Comparison of ENCODE assay signal across 8 cellular contexts in the genomic region with DNA sequence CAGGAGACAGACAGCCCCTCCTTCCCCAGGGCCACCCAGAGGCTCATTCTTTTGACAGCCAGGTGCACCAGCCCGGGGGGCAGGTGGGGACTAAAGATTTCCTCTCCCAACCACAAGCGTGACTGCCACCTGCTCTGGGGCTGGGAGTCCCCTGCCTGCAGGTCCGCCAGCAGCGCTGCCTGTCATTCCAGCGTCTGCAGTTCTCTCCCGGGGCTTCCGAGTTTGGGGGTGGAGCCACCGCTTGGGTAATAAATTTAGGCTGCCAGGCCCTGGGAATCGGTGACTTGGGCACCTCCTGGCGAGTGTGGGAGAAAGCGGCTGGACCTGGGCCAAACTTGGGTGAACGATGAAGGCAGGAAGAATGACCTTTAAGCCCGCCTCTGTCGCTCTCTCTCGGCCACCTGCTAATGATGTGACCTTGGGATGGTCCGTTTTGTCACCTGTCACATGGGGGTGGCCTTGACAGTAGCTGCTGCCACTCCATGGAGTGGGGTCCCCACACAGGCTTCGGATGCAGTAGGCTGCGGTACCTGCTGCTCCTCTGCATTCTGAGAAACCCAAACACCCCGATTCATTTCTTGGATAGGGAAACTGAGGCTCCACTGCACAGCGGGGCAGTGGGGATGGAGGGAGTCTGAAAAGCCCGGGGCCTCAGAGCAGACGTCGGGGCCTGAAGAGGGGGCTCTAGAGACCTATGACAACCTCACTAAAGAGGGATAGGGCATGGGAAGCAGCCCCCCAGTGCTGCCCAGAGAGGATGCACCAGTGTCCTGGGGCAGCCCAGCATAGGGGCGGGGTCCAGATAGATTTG. TPM values are rescaled to one million over a fixed set of nuclear protein-coding genes. Genes with fewer than 3 reads are reported as not detected.
DNase-seq lines count a peak whose midpoint lies in the region; ATAC-seq and TF ChIP-seq lines count a peak whose summit lies in the region.

No MANE protein-coding gene starts in this region.

- CTCF ChIA-PET in Caco-2 (lab: Charles Lee), result interaction anchor here (2.8 kb wide), 1 partner anchor 23 kb away, joined by 39 read pairs; no protein-coding TSS in a partner anchor

- H3K36me3 Mint-ChIP-seq in Caco-2 (ENCODE audit: insufficient read depth, unreplicated experiment), result peaks cover 12% of the 10 kb centered on the region
- no peaks in the 10 kb centered on the region for H3K36me3 Mint-ChIP-seq in IgD-negative memory B cell
- no peaks in the 10 kb centered on the region for H3K36me3 Mint-ChIP-seq in brain

- H4K20me1 ChIP-seq in OCI-LY1 (ENCODE audit: insufficient read depth, low read length), result no peaks in the 10 kb centered on the region

- H3K4me2 ChIP-seq in OCI-LY1 (ENCODE audit: low read length), result peak overlapping the region; percentile 49

- H3K27ac ChIP-seq in OCI-LY1 (ENCODE audit: low read depth, low read length, poor library complexity, severe bottlenecking) (peak overlapping the region; percentile 46), liver (ENCODE audit: low read depth in 1 of 2, low read length in 2 of 2) (peak overlapping the region; percentile 55 to 90)

- POLR2A ChIA-PET in Caco-2 (lab: Charles Lee), result interaction anchor here (0.9 to 1.5 kb wide), 3 partner anchors 23 to 106 kb away, joined by 3 to 15 read pairs (median 5); partner anchors contain the start of genes CATSPERD and LONP1

- H2AFZ ChIP-seq in OCI-LY1 (ENCODE audit: low read length), result no peak overlapping the region

- H3K27me3 ChIP-seq in Caco-2 (replicated peaks; ENCODE audit: control insufficient read depth, insufficient read depth, low read length) (no peaks in the 10 kb centered on the region), OCI-LY1 (ENCODE audit: insufficient read depth, low read length) (0 out of 2 replicates have a peak, but pooled peaks cover 4% of the 10 kb centered on the region), liver (ENCODE audit: control insufficient read depth in 4 of 4, insufficient read depth in 4 of 4, low read length in 3 of 4) (no peaks in the 10 kb centered on the region)

- no peaks in the 10 kb centered on the region for H3K9me3 ChIP-seq in Caco-2
- H3K9me3 ChIP-seq in OCI-LY1 (ENCODE audit: low read length), result no peaks in the 10 kb centered on the region
- H3K9me3 ChIP-seq in liver (ENCODE audit: control insufficient read depth in 4 of 4, low read length in 3 of 4), result no peaks in the 10 kb centered on the region

- H3K4me1 Mint-ChIP-seq in Caco-2 (ENCODE audit: low read depth, unreplicated experiment) (peaks cover 7% of the 10 kb centered on the region), IgD-negative memory B cell (peaks cover 6 to 8% (median 8%) of the 10 kb centered on the region in 3 donors), brain (peaks cover 18% of the 10 kb centered on the region)

- 0 out of 2 replicates have a peak, but pooled peaks cover 5% of the 10 kb centered on the region for H3F3A ChIP-seq in OCI-LY1 (ENCODE audit: insufficient read depth, low read length)

- ATAC-seq in HG02885 (IDR thresholded peaks at IDR 0.05; ENCODE audit: poor library complexity, unreplicated experiment) (no peak), GM21576 (IDR thresholded peaks at IDR 0.05; ENCODE audit: unreplicated experiment) (no peak)

- no peaks in the 10 kb centered on the region for H3K36me3 ChIP-seq in Caco-2 (ENCODE audit: control insufficient read depth, insufficient read depth, low read length)
- H3K36me3 ChIP-seq in OCI-LY1 (ENCODE audit: insufficient read depth, low read length), result no peaks in the 10 kb centered on the region
- no peaks in the 10 kb centered on the region for H3K36me3 ChIP-seq in liver (ENCODE audit: control insufficient read depth in 4 of 4, insufficient read depth in 3 of 4, low read depth in 1 of 4, low read length in 3 of 4)

- intact Hi-C loops in Caco-2 (cut with micrococcal nuclease; ENCODE audit: unreplicated experiment), result loop anchor here (5.0 kb wide), 1 partner anchor 76 kb away; the partner anchor contains the start of genes NDUFA11 and VMAC

- peak overlapping the region; percentile 67 for H3K27ac Mint-ChIP-seq in Caco-2 (ENCODE audit: unreplicated experiment)
- peak overlapping the region; percentile 46 to 90 (median 82) for H3K27ac Mint-ChIP-seq in IgD-negative memory B cell
- H3K27ac Mint-ChIP-seq in brain, result peak overlapping the region; percentile 74 to 96 (median 90)

- WGBS in liver, result 17% methylated on average over 24 of the region's 24 CpGs

- peaks cover 5% of the 10 kb centered on the region; the same call in 1 of the 2 replicates for H3K4me1 ChIP-seq in Caco-2
- peaks cover 29% of the 10 kb centered on the region for H3K4me1 ChIP-seq in OCI-LY1 (ENCODE audit: insufficient read depth, low read length, severe bottlenecking)
- H3K4me1 ChIP-seq in liver (ENCODE audit: control insufficient read depth in 4 of 4, insufficient read depth in 4 of 4, low read length in 3 of 4), result peaks cover 9 to 40% (median 23%) of the 10 kb centered on the region in 4 donors

- DNase-seq in Caco-2 (peak; percentile 49 to 69), mesenteric fat pad (ENCODE audit: low spot score) (no peak)

- peak; percentile 70 to 79 for TF ChIP-seq RAD21 in liver (IDR thresholded peaks at IDR 0.05)

- no peaks in the 10 kb centered on the region for H3K9me2 ChIP-seq in OCI-LY1 (ENCODE audit: low read depth, low read length)

- H3K4me3 Mint-ChIP-seq in Caco-2 (ENCODE audit: unreplicated experiment), result peak overlapping the region; percentile 88
- H3K4me3 Mint-ChIP-seq in IgD-negative memory B cell, result peak overlapping the region; percentile 63 to 93 (median 76)
- H3K4me3 Mint-ChIP-seq in brain, result peak overlapping the region; percentile 78 to 90 (median 85)

- no peaks in the 10 kb centered on the region for H3K79me2 ChIP-seq in OCI-LY1 (ENCODE audit: insufficient read depth, low read length)

- peak overlapping the region; percentile 11; the same call in 1 of the 2 replicates for H3K9ac ChIP-seq in OCI-LY1 (ENCODE audit: low read length)
- no peak overlapping the region for H3K9ac ChIP-seq in liver (ENCODE audit: low read depth in 1 of 2, low read length in 2 of 2)

- TF ChIP-seq CTCF in Caco-2 (IDR thresholded peaks at IDR 0.05; ENCODE audit: insufficient read depth in 1 of 2, low read depth in 1 of 2, low read length in 1 of 2, severe bottlenecking in 1 of 2, unreplicated experiment in 1 of 2), result no peak
- TF ChIP-seq CTCF in OCI-LY1 (IDR thresholded peaks at IDR 0.05; ENCODE audit: low read length), result no peak
- no peak for TF ChIP-seq CTCF in brain (conservative IDR thresholded peaks at IDR 0.05)
- TF ChIP-seq CTCF in liver (IDR thresholded peaks at IDR 0.05; ENCODE audit: low read depth, low read length, missing input control), result peak; percentile 38

- no TSS peak for BruUV-seq in Caco-2 (replicated peaks; lab: Mats Ljungman, UMichigan)

- H3K27me3 Mint-ChIP-seq in Caco-2 (ENCODE audit: insufficient read depth, unreplicated experiment) (no peaks in the 10 kb centered on the region), IgD-negative memory B cell (peaks cover 9% of the 10 kb centered on the region), brain (peaks cover 9% of the 10 kb centered on the region)

- H3K4me3 ChIP-seq in Caco-2 (ENCODE audit: low read depth, low read length) (peak overlapping the region; percentile 88), OCI-LY1 (ENCODE audit: low read depth, low read length, poor library complexity, severe bottlenecking) (peak overlapping the region; percentile 37), liver (ENCODE audit: low read depth in 1 of 3, low read length in 3 of 3) (no peak overlapping the region)

- no peaks in the 10 kb centered on the region for H3K9me3 Mint-ChIP-seq in Caco-2 (ENCODE audit: unreplicated experiment)
- H3K9me3 Mint-ChIP-seq in IgD-negative memory B cell, result peaks cover 0 to 4% (median 0%) of the 10 kb centered on the region in 3 donors
- peaks cover 0 to 6% (median 3%) of the 10 kb centered on the region in 5 experiments for H3K9me3 Mint-ChIP-seq in brain

TF ChIP-seq in liver, 16 proteins besides CTCF, POLR2A, EP300 and RAD21 (continues in another document):
- TF ChIP-seq NR2F2 (IDR thresholded peaks at IDR 0.05) (peak; percentile 29), TAF1 (conservative IDR thresholded peaks at IDR 0.05) (no peak)

RNA-seq across cellular contexts. Expression of gene FUT6, which starts 12.8 kb away (rescaled TPM):
- total RNA-seq in Caco-2 (2022) (not detected in 2 replicates), liver (1 to 10 TPM; 2.6 to 8.4 TPM), mesenteric fat pad (not detected)
- polyA plus RNA-seq in IgD-negative memory B cell (0.55 TPM), brain (ENCODE audit: insufficient read depth, low read depth, low replicate concordance) (not detected), liver (10 to 100 TPM in 1 of 2 donors, 1 to 10 TPM in 1; 6.2 to 14.0 TPM)

RNA-seq across cellular contexts. Expression of gene NRTN, which starts 21.9 kb away (rescaled TPM):
- total RNA-seq in Caco-2 (2022), result 2.6 and 3.9 TPM in 2 replicates
- polyA plus RNA-seq in IgD-negative memory B cell, result not detected
- polyA plus RNA-seq in brain (ENCODE audit: insufficient read depth, low read depth, low replicate concordance), result 20.5 TPM
- total RNA-seq in liver, result 1 to 10 TPM; 3.3 to 3.7 TPM
- polyA plus RNA-seq in liver, result 1 to 10 TPM; 1.3 to 5.3 TPM
- total RNA-seq in mesenteric fat pad, result 0.42 TPM

RNA-seq across cellular contexts. Expression of gene FUT3, which starts 24.5 kb away (rescaled TPM):
- total RNA-seq in Caco-2 (2022) (0.26 and 0.34 TPM in 2 replicates), liver (under 1 TPM in 1 of 2 donors, not detected in 1; 0.25 TPM), mesenteric fat pad (not detected)
- polyA plus RNA-seq in IgD-negative memory B cell (not detected), brain (ENCODE audit: insufficient read depth, low read depth, low replicate concordance) (0.29 TPM), liver (under 1 TPM; 0.27 to 0.47 TPM)

RNA-seq across cellular contexts. Expression of gene DUS3L, which starts 35.8 kb away (rescaled TPM):
- 73.3 and 75.4 TPM in 2 replicates for total RNA-seq in Caco-2 (2022)
- 35.2 TPM for polyA plus RNA-seq in IgD-negative memory B cell
- polyA plus RNA-seq in brain (ENCODE audit: insufficient read depth, low read depth, low replicate concordance), result 21.4 TPM
- 10 to 100 TPM; 16.3 to 19.0 TPM for total RNA-seq in liver
- polyA plus RNA-seq in liver, result 10 to 100 TPM; 12.2 to 17.4 TPM
- 31.4 TPM for total RNA-seq in mesenteric fat pad

RNA-seq across cellular contexts. Expression of gene PRR22, which starts 42.2 kb away (rescaled TPM):
- total RNA-seq in Caco-2 (2022) (7.1 TPM in 2 replicates), liver (under 1 TPM; 0.42 to 0.84 TPM), mesenteric fat pad (1.5 TPM)
- polyA plus RNA-seq in IgD-negative memory B cell (not detected), brain (ENCODE audit: insufficient read depth, low read depth, low replicate concordance) (1.3 TPM), liver (1 to 10 TPM in 1 of 2 donors, under 1 TPM in 1; 0.40 to 1.6 TPM)

Comparison
In these comparisons a context has a peak if more than half of its experiments do, and no peak if none do; other contexts are left out.
1. H3K4me3 ChIP-seq: peak in Caco-2 (single experiment) and OCI-LY1 (single experiment); none in liver (0 of 3).
2. Peak in every context shown above with its lines, with median percentiles within 50 percentile points of each other: H3K27ac Mint-ChIP-seq and H3K4me3 Mint-ChIP-seq.